Comparison of ENCODE assay signal across 1 cellular context in genomic region chr12:127165567-127166392, GRCh38.
TF ChIP-seq lines count a peak whose summit lies in the region.

No MANE protein-coding gene starts in this region.

TF ChIP-seq in HepG2, 621 proteins besides CTCF, POLR2A, EP300 and RAD21 (continued from another document and continues in another):
- TF ChIP-seq AKAP8 (CRISPR knock-in tag; IDR thresholded peaks at IDR 0.05) (no peak), STAT5B (CRISPR knock-in tag; IDR thresholded peaks at IDR 0.05) (no peak), HNF4G (IDR thresholded peaks at IDR 0.05; ENCODE audit: borderline replicate concordance, low read depth, low read length) (peak; percentile 50; the same call in 1 of the 2 replicates), HNF4G (CRISPR knock-in tag; IDR thresholded peaks at IDR 0.05; ENCODE audit: borderline replicate concordance, low read depth) (no peak), YY1 (IDR thresholded peaks at IDR 0.05; ENCODE audit: insufficient read depth, insufficient replicate concordance, low read depth, low read length) (no peak), RFX1 (IDR thresholded peaks at IDR 0.05) (no peak), CREM (IDR thresholded peaks at IDR 0.05) (no peak), CREM (CRISPR knock-in tag; IDR thresholded peaks at IDR 0.05) (no peak), IRF2 (CRISPR knock-in tag; IDR thresholded peaks at IDR 0.05) (no peak), ZNF260 (CRISPR knock-in tag; IDR thresholded peaks at IDR 0.05; ENCODE audit: borderline replicate concordance, low read depth) (no peak), TOPORS (CRISPR knock-in tag; IDR thresholded peaks at IDR 0.05) (no peak), MAZ (IDR thresholded peaks at IDR 0.05; ENCODE audit: borderline replicate concordance, low read depth, low read length) (no peak), MAZ (CRISPR knock-in tag; IDR thresholded peaks at IDR 0.05; ENCODE audit: low read depth) (no peak), NAIF1 (CRISPR knock-in tag; IDR thresholded peaks at IDR 0.05; ENCODE audit: borderline replicate concordance) (no peak), NR2F6 (IDR thresholded peaks at IDR 0.05) (no peak), NR2F6 (CRISPR knock-in tag; IDR thresholded peaks at IDR 0.05) (no peak), SMARCE1 (IDR thresholded peaks at IDR 0.05; ENCODE audit: borderline replicate concordance) (no peak), GPBP1L1 (CRISPR knock-in tag; IDR thresholded peaks at IDR 0.05) (no peak), ZNF10 (CRISPR knock-in tag; IDR thresholded peaks at IDR 0.05; ENCODE audit: borderline replicate concordance, low read depth) (no peak), FOXO1 (CRISPR knock-in tag; IDR thresholded peaks at IDR 0.05) (no peak), ZC3H13 (CRISPR knock-in tag; IDR thresholded peaks at IDR 0.05) (no peak), RXRA (CRISPR knock-in tag; IDR thresholded peaks at IDR 0.05) (peak; percentile 83), IRX3 (CRISPR knock-in tag; IDR thresholded peaks at IDR 0.05; ENCODE audit: borderline replicate concordance, low read depth) (no peak), SP140L (CRISPR knock-in tag; IDR thresholded peaks at IDR 0.05; ENCODE audit: borderline replicate concordance) (no peak), ZNF570 (CRISPR knock-in tag; IDR thresholded peaks at IDR 0.05; ENCODE audit: borderline replicate concordance) (no peak), HNRNPH1 (optimal IDR thresholded peaks at IDR 0.05; ENCODE audit: low read depth, low read length) (no peak), GPN1 (CRISPR knock-in tag; IDR thresholded peaks at IDR 0.05; ENCODE audit: borderline replicate concordance) (no peak), THAP11 (CRISPR knock-in tag; IDR thresholded peaks at IDR 0.05) (peak; percentile 17; the same call in 1 of the 2 replicates), ZFX (CRISPR knock-in tag; IDR thresholded peaks at IDR 0.05; ENCODE audit: low read depth) (peak; percentile 34; the same call in 1 of the 2 replicates), ZNF552 (CRISPR knock-in tag; IDR thresholded peaks at IDR 0.05; ENCODE audit: borderline replicate concordance) (no peak), KLF9 (CRISPR knock-in tag; IDR thresholded peaks at IDR 0.05; ENCODE audit: low read depth) (no peak), ARID2 (CRISPR knock-in tag; IDR thresholded peaks at IDR 0.05; ENCODE audit: borderline replicate concordance) (no peak), TBL1XR1 (IDR thresholded peaks at IDR 0.05; ENCODE audit: borderline replicate concordance, low read length, partially characterized antibody) (no peak), NKX3-1 (CRISPR knock-in tag; IDR thresholded peaks at IDR 0.05) (no peak), ZNF136 (CRISPR knock-in tag; IDR thresholded peaks at IDR 0.05; ENCODE audit: low read depth) (no peak)
- TF ChIP-seq, protein P1, sequence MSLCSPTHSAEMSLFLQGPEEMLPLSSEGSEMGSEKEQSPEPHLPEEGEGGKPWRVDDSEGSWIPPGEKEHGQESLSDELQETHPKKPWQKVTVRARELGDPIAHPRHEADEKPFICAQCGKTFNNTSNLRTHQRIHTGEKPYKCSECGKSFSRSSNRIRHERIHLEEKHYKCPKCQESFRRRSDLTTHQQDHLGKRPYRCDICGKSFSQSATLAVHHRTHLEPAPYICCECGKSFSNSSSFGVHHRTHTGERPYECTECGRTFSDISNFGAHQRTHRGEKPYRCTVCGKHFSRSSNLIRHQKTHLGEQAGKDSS (CRISPR knock-in tag; IDR thresholded peaks at IDR 0.05; ENCODE audit: borderline replicate concordance, low read depth), result no peak
- TF ChIP-seq, protein P2, sequence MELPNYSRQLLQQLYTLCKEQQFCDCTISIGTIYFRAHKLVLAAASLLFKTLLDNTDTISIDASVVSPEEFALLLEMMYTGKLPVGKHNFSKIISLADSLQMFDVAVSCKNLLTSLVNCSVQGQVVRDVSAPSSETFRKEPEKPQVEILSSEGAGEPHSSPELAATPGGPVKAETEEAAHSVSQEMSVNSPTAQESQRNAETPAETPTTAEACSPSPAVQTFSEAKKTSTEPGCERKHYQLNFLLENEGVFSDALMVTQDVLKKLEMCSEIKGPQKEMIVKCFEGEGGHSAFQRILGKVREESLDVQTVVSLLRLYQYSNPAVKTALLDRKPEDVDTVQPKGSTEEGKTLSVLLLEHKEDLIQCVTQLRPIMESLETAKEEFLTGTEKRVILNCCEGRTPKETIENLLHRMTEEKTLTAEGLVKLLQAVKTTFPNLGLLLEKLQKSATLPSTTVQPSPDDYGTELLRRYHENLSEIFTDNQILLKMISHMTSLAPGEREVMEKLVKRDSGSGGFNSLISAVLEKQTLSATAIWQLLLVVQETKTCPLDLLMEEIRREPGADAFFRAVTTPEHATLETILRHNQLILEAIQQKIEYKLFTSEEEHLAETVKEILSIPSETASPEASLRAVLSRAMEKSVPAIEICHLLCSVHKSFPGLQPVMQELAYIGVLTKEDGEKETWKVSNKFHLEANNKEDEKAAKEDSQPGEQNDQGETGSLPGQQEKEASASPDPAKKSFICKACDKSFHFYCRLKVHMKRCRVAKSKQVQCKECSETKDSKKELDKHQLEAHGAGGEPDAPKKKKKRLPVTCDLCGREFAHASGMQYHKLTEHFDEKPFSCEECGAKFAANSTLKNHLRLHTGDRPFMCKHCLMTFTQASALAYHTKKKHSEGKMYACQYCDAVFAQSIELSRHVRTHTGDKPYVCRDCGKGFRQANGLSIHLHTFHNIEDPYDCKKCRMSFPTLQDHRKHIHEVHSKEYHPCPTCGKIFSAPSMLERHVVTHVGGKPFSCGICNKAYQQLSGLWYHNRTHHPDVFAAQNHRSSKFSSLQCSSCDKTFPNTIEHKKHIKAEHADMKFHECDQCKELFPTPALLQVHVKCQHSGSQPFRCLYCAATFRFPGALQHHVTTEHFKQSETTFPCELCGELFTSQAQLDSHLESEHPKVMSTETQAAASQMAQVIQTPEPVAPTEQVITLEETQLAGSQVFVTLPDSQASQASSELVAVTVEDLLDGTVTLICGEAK (IDR thresholded peaks at IDR 0.05), result no peak
- TF ChIP-seq, protein P2 (CRISPR knock-in tag; IDR thresholded peaks at IDR 0.05), result no peak
- TF ChIP-seq, protein P3, sequence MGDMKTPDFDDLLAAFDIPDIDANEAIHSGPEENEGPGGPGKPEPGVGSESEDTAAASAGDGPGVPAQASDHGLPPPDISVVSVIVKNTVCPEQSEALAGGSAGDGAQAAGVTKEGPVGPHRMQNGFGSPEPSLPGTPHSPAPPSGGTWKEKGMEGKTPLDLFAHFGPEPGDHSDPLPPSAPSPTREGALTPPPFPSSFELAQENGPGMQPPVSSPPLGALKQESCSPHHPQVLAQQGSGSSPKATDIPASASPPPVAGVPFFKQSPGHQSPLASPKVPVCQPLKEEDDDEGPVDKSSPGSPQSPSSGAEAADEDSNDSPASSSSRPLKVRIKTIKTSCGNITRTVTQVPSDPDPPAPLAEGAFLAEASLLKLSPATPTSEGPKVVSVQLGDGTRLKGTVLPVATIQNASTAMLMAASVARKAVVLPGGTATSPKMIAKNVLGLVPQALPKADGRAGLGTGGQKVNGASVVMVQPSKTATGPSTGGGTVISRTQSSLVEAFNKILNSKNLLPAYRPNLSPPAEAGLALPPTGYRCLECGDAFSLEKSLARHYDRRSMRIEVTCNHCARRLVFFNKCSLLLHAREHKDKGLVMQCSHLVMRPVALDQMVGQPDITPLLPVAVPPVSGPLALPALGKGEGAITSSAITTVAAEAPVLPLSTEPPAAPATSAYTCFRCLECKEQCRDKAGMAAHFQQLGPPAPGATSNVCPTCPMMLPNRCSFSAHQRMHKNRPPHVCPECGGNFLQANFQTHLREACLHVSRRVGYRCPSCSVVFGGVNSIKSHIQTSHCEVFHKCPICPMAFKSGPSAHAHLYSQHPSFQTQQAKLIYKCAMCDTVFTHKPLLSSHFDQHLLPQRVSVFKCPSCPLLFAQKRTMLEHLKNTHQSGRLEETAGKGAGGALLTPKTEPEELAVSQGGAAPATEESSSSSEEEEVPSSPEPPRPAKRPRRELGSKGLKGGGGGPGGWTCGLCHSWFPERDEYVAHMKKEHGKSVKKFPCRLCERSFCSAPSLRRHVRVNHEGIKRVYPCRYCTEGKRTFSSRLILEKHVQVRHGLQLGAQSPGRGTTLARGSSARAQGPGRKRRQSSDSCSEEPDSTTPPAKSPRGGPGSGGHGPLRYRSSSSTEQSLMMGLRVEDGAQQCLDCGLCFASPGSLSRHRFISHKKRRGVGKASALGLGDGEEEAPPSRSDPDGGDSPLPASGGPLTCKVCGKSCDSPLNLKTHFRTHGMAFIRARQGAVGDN (CRISPR knock-in tag; IDR thresholded peaks at IDR 0.05), result peak; percentile 36; the same call in 1 of the 2 replicates
- TF ChIP-seq, protein P4, sequence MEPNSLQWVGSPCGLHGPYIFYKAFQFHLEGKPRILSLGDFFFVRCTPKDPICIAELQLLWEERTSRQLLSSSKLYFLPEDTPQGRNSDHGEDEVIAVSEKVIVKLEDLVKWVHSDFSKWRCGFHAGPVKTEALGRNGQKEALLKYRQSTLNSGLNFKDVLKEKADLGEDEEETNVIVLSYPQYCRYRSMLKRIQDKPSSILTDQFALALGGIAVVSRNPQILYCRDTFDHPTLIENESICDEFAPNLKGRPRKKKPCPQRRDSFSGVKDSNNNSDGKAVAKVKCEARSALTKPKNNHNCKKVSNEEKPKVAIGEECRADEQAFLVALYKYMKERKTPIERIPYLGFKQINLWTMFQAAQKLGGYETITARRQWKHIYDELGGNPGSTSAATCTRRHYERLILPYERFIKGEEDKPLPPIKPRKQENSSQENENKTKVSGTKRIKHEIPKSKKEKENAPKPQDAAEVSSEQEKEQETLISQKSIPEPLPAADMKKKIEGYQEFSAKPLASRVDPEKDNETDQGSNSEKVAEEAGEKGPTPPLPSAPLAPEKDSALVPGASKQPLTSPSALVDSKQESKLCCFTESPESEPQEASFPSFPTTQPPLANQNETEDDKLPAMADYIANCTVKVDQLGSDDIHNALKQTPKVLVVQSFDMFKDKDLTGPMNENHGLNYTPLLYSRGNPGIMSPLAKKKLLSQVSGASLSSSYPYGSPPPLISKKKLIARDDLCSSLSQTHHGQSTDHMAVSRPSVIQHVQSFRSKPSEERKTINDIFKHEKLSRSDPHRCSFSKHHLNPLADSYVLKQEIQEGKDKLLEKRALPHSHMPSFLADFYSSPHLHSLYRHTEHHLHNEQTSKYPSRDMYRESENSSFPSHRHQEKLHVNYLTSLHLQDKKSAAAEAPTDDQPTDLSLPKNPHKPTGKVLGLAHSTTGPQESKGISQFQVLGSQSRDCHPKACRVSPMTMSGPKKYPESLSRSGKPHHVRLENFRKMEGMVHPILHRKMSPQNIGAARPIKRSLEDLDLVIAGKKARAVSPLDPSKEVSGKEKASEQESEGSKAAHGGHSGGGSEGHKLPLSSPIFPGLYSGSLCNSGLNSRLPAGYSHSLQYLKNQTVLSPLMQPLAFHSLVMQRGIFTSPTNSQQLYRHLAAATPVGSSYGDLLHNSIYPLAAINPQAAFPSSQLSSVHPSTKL (CRISPR knock-in tag; IDR thresholded peaks at IDR 0.05), result 0 out of 2 replicates have a peak, but pooled peaks have one; percentile 9
- TF ChIP-seq, protein P5, sequence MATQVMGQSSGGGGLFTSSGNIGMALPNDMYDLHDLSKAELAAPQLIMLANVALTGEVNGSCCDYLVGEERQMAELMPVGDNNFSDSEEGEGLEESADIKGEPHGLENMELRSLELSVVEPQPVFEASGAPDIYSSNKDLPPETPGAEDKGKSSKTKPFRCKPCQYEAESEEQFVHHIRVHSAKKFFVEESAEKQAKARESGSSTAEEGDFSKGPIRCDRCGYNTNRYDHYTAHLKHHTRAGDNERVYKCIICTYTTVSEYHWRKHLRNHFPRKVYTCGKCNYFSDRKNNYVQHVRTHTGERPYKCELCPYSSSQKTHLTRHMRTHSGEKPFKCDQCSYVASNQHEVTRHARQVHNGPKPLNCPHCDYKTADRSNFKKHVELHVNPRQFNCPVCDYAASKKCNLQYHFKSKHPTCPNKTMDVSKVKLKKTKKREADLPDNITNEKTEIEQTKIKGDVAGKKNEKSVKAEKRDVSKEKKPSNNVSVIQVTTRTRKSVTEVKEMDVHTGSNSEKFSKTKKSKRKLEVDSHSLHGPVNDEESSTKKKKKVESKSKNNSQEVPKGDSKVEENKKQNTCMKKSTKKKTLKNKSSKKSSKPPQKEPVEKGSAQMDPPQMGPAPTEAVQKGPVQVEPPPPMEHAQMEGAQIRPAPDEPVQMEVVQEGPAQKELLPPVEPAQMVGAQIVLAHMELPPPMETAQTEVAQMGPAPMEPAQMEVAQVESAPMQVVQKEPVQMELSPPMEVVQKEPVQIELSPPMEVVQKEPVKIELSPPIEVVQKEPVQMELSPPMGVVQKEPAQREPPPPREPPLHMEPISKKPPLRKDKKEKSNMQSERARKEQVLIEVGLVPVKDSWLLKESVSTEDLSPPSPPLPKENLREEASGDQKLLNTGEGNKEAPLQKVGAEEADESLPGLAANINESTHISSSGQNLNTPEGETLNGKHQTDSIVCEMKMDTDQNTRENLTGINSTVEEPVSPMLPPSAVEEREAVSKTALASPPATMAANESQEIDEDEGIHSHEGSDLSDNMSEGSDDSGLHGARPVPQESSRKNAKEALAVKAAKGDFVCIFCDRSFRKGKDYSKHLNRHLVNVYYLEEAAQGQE (IDR thresholded peaks at IDR 0.05; ENCODE audit: borderline replicate concordance in 1 of 2, low read depth in 1 of 2, low read length in 2 of 2), result no peak
